8 cellular contexts compared by ENCODE assay signal in the genomic region with DNA sequence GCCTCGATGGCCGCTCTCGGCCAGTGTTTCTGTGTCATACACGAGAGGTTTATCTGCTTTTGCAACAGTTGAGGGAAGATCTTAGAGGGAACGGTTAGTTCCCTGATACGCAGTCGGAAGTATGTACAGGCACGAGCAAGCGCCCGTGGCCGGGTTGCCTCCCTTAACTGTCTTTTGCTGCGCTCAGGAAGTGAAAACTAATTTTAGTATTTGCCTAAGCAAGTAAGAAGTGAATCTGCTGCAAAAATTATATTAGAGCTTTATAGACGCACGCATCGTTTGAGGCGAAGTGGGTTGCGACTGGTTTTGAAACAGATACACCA. TPM values are rescaled to one million over a fixed set of nuclear protein-coding genes. Genes with fewer than 3 reads are reported as not detected.
A peak's percentile ranks its signal among the peaks of the same experiment; 100 is the strongest.
DNase-seq lines count a peak whose midpoint lies in the region; ATAC-seq, FAIRE-seq and TF ChIP-seq lines count a peak whose summit lies in the region.

No MANE protein-coding gene starts in this region.

- H3F3A ChIP-seq in SK-N-SH (replicated peaks; ENCODE audit: insufficient read depth) = no peaks in the 10 kb centered on the region

- POLR2A ChIA-PET in A549 (lab: Yijun Ruan, JAX) = interaction anchor here (1.5 kb wide), 1 partner anchor 629 kb away, joined by 5 read pairs; no protein-coding TSS in a partner anchor
- POLR2A ChIA-PET in SK-N-SH (lab: Yijun Ruan, JAX) = no interaction called here

- peak overlapping the region; percentile 74 for H3K4me2 ChIP-seq in A549
- peak overlapping the region; percentile 74 for H3K4me2 ChIP-seq in SK-N-SH

- TF ChIP-seq EP300 in A549 (IDR thresholded peaks at IDR 0.05) (no peak), SK-N-SH (IDR thresholded peaks at IDR 0.05; ENCODE audit: borderline replicate concordance in 1 of 2, low read depth in 1 of 2, low read length in 1 of 2) (no peak)

- no peaks in the 10 kb centered on the region for H4K20me1 ChIP-seq in SK-N-SH (ENCODE audit: insufficient read depth)

- TF ChIP-seq RAD21 in A549 (conservative IDR thresholded peaks at IDR 0.05 in 1 of 2, IDR thresholded peaks at IDR 0.05 in 1 of 2) (no peak), SK-N-SH (IDR thresholded peaks at IDR 0.05; ENCODE audit: low read length) (no peak)

- H3K36me3 ChIP-seq in SK-N-SH (replicated peaks in 1 of 2; ENCODE audit: control insufficient read depth in 1 of 2, insufficient read depth in 2 of 2, low read length in 1 of 2) (no peaks in the 10 kb centered on the region), right lobe of liver (no peaks in the 10 kb centered on the region), testis (ENCODE audit: low read depth, missing control alignments) (no peaks in the 10 kb centered on the region)

- no peak for TF ChIP-seq POLR2A in A549 (IDR thresholded peaks at IDR 0.05; ENCODE audit: low read length)
- TF ChIP-seq POLR2A in right lobe of liver (IDR thresholded peaks at IDR 0.05) = no peak
- TF ChIP-seq POLR2A in testis (IDR thresholded peaks at IDR 0.05) = no peak

- CTCF ChIA-PET in A549 (lab: Yijun Ruan, JAX) (no interaction called here), SK-N-SH (lab: Yijun Ruan, JAX) (interaction anchor here (1.8 kb wide), 1 partner anchor 13 kb away, joined by 4 read pairs; no protein-coding TSS in a partner anchor)

- no peak for FAIRE-seq in A549 (lab: Jason Lieb, UNC)

- H3K27me3 ChIP-seq in SK-N-SH (ENCODE audit: insufficient read depth) (no peaks in the 10 kb centered on the region), right lobe of liver (no peaks in the 10 kb centered on the region), testis (no peaks in the 10 kb centered on the region)

- H3K4me1 ChIP-seq in A549 (peaks cover 34% of the 10 kb centered on the region; the same call in 2 of the 3 replicates), SK-N-SH (ENCODE audit: control insufficient read depth in 1 of 2, insufficient read depth in 2 of 2, low read depth in 1 of 2, low read length in 1 of 2) (no peaks in the 10 kb centered on the region; a peak in 1 of 4 replicates), right lobe of liver (peaks cover 0 to 25% (median 2%) of the 10 kb centered on the region in 4 donors), testis (peaks cover 3% of the 10 kb centered on the region)

- peak overlapping the region; percentile 78; the same call in 1 of the 2 replicates for H2AFZ ChIP-seq in SK-N-SH (ENCODE audit: low read depth)

- H3K9me2 ChIP-seq in SK-N-SH = no peaks in the 10 kb centered on the region

- H3K27ac ChIP-seq in A549 (peak overlapping the region; percentile 86 to 93), SK-N-SH (ENCODE audit: low read depth in 2 of 2, low read length in 1 of 2) (peak overlapping the region in 1 of 2 experiments; percentile 72; a peak in 2 of 4 replicates), right lobe of liver (peak overlapping the region; percentile 75 to 79 (median 77)), testis (peak overlapping the region; percentile 86 to 87)

- H3K4me3 ChIP-seq in A549 (peak overlapping the region; percentile 89), SK-N-SH (ENCODE audit: low read depth in 2 of 2, low read length in 1 of 2) (peak overlapping the region; percentile 70 to 74), right lobe of liver (peak overlapping the region; percentile 57 to 70 (median 62)), testis (peak overlapping the region; percentile 66 to 78)

- DNase-seq in A549 (ENCODE audit: low read depth in 1 of 2, low spot score in 1 of 2) = no peak
- DNase-seq in SK-N-SH = no peak
- peak; percentile 43 for DNase-seq in central memory CD4-positive, alpha-beta T cell
- no peak for DNase-seq in right lobe of liver
- no peak for DNase-seq in testis
- DNase-seq in amniotic stem cell (lab: John Stamatoyannopoulos, UW) = no peak

- 31% methylated on average over 13 of the region's 17 CpGs for WGBS in A549 (ENCODE audit: missing lambda C conversion rate)
- 24% methylated on average over 14 of the region's 17 CpGs for WGBS in SK-N-SH (ENCODE audit: low lambda C conversion rate)
- WGBS in right lobe of liver (ENCODE audit: insufficient coverage, low coverage, low lambda C conversion rate, missing lambda C conversion rate) = 38% methylated on average over 15 of the region's 17 CpGs
- 0 to 1% methylated on average over 10 to 14 of the region's 17 CpGs for WGBS in testis, 2 donors

- peaks cover 24% of the 10 kb centered on the region for H3K79me2 ChIP-seq in SK-N-SH (ENCODE audit: insufficient read depth)

- H3K9me3 ChIP-seq in A549 (no peaks in the 10 kb centered on the region), SK-N-SH (no peaks in the 10 kb centered on the region), right lobe of liver (no peaks in the 10 kb centered on the region), testis (no peaks in the 10 kb centered on the region)

- H3K9ac ChIP-seq in SK-N-SH = peak overlapping the region; percentile 76

- no peak; a peak in 2 of 6 replicates for ATAC-seq in A549
- ATAC-seq in GM18873 (IDR thresholded peaks at IDR 0.05; ENCODE audit: low FRiP score, unreplicated experiment) = peak; percentile 10
- peak; percentile 26 for ATAC-seq in HG03097 (IDR thresholded peaks at IDR 0.05; ENCODE audit: low FRiP score, unreplicated experiment)
- peak in 1 of 4 donors; percentile 2 for ATAC-seq in right lobe of liver

- TF ChIP-seq CTCF in A549 (IDR thresholded peaks at IDR 0.05) (no peak), SK-N-SH (IDR thresholded peaks at IDR 0.05) (no peak), right lobe of liver (IDR thresholded peaks at IDR 0.05) (no peak), testis (IDR thresholded peaks at IDR 0.05) (no peak)

- intact Hi-C loops in right lobe of liver (cut with DNase I) = no loop called here
- intact Hi-C loops in testis (cut with DNase I; ENCODE audit: low total_unique reads) = no loop called here

TF ChIP-seq in A549, 52 proteins besides CTCF, POLR2A, EP300 and RAD21:
- TF ChIP-seq HOXB13 (CRISPR knock-in tag; IDR thresholded peaks at IDR 0.05; ENCODE audit: low read depth) (no peak), CBX8 (IDR thresholded peaks at IDR 0.05) (no peak), NFE2L2 (conservative IDR thresholded peaks at IDR 0.05; ENCODE audit: low read length) (no peak), GATA3 (IDR thresholded peaks at IDR 0.05; ENCODE audit: borderline replicate concordance) (no peak), EHF (CRISPR knock-in tag; IDR thresholded peaks at IDR 0.05) (no peak), NR3C1 (IDR thresholded peaks at IDR 0.05) (no peak), TP53 (CRISPR knock-in tag; IDR thresholded peaks at IDR 0.05) (no peak), HEYL (CRISPR knock-in tag; IDR thresholded peaks at IDR 0.05) (no peak)
TF ChIP-seq in A549: peak in this region for 0.

TF ChIP-seq in SK-N-SH, 30 proteins besides CTCF, POLR2A, EP300 and RAD21:
- TF ChIP-seq GATA2 (CRISPR knock-in tag; IDR thresholded peaks at IDR 0.05) = no peak
- TF ChIP-seq NFIC (IDR thresholded peaks at IDR 0.05; ENCODE audit: borderline replicate concordance) = no peak
- no peak for TF ChIP-seq TAF1 (IDR thresholded peaks at IDR 0.05; ENCODE audit: borderline replicate concordance, low read depth, low read length)
- TF ChIP-seq, protein P1, sequence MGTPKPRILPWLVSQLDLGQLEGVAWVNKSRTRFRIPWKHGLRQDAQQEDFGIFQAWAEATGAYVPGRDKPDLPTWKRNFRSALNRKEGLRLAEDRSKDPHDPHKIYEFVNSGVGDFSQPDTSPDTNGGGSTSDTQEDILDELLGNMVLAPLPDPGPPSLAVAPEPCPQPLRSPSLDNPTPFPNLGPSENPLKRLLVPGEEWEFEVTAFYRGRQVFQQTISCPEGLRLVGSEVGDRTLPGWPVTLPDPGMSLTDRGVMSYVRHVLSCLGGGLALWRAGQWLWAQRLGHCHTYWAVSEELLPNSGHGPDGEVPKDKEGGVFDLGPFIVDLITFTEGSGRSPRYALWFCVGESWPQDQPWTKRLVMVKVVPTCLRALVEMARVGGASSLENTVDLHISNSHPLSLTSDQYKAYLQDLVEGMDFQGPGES (IDR thresholded peaks at IDR 0.05; ENCODE audit: low read depth, low read length) = no peak
- TF ChIP-seq, protein P2, sequence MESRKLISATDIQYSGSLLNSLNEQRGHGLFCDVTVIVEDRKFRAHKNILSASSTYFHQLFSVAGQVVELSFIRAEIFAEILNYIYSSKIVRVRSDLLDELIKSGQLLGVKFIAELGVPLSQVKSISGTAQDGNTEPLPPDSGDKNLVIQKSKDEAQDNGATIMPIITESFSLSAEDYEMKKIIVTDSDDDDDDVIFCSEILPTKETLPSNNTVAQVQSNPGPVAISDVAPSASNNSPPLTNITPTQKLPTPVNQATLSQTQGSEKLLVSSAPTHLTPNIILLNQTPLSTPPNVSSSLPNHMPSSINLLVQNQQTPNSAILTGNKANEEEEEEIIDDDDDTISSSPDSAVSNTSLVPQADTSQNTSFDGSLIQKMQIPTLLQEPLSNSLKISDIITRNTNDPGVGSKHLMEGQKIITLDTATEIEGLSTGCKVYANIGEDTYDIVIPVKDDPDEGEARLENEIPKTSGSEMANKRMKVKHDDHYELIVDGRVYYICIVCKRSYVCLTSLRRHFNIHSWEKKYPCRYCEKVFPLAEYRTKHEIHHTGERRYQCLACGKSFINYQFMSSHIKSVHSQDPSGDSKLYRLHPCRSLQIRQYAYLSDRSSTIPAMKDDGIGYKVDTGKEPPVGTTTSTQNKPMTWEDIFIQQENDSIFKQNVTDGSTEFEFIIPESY (IDR thresholded peaks at IDR 0.05; ENCODE audit: borderline replicate concordance, low read depth) = no peak
- no peak for TF ChIP-seq RFX5 (IDR thresholded peaks at IDR 0.05; ENCODE audit: low read length)

RNA-seq across cellular contexts. Expression of a gene that starts 0.7 kb away (rescaled TPM):
- polyA plus RNA-seq in A549 (2011; rRNA removed) (8.5 and 9.0 TPM in 2 replicates), A549 (2017; fragmentation: RNase III; extraction: RNeasy Plus Mini Kit Qiagen cat#74134 plus additional on column Dnase treatment) (6.5 to 8.5 TPM (median 8.2 TPM) in 3 replicates), SK-N-SH (2012; rRNA removed) (2.7 and 3.0 TPM in 2 replicates), testis (ENCODE audit: insufficient read depth, low read depth, low replicate concordance) (20.0 TPM)
- 1.7 and 1.9 TPM in 2 replicates for polyA plus RNA-seq in A549 (2012; cell fraction: cytosol; rRNA removed)
- 1.1 and 1.8 TPM in 2 replicates for polyA plus RNA-seq in A549 (2012; cell fraction: nucleus; rRNA removed)
- polyA minus RNA-seq in A549 (2011; rRNA and poly(A)+ RNA removed) = 3.7 and 4.7 TPM in 2 replicates
- 3.4 and 4.3 TPM in 2 replicates for polyA plus RNA-seq in SK-N-SH (2012; cell fraction: cytosol; rRNA removed)
- 2.2 and 4.4 TPM in 2 replicates for polyA plus RNA-seq in SK-N-SH (2012; cell fraction: nucleus; rRNA removed)
- total RNA-seq in right lobe of liver (10 to 100 TPM in 5 of 6 experiments, 1 to 10 TPM in 1; 9.8 to 18.0 (median 13.5) TPM), testis (10 to 100 TPM; 33.8 to 38.5 TPM)

Comparison
In these comparisons a context has a peak if more than half of its experiments do, and no peak if none do; other contexts are left out.
1. ATAC-seq: peak in GM18873 (single experiment) and HG03097 (single experiment); none in A549 (0 of 2).
2. Peak in every context shown above with its lines, with median percentiles within 50 percentile points of each other: H3K4me3 ChIP-seq.